ENCODE assay signal across 37 cellular contexts in genomic region chr11:41065432-41065831, GRCh38.
"Had no signal": no experiment of that assay in that cellular context is flagged by ENCODE, and none has a peak within 500 bp of the region (broad histone marks: within the 10 kb centered on the region; RNA-seq: fewer than 3 reads in every experiment).

No MANE protein-coding gene starts in this region.

- H3K36me3 Mint-ChIP-seq: activated naive CD4-positive, alpha-beta T cell treated with anti-CD3 and anti-CD28 coated beads, Interleukin-2, amount 10 ng/mL, durations not matched to agents 7 days and 5 days; activated naive CD4-positive, alpha-beta T cell treated with anti-CD3 and anti-CD28 coated beads, Interleukin-2, amount 50 U/mL, for 24 hours; activated naive CD8-positive, alpha-beta T cell; activated naive CD8-positive, alpha-beta T cell treated with anti-CD3 and anti-CD28 coated beads for 36 hours; activated naive CD8-positive, alpha-beta T cell treated with anti-CD3 and anti-CD28 coated beads, Interleukin-2, amount 10 ng/mL, durations not matched to agents 7 days and 5 days had no signal

- H3K4me1 ChIP-seq: adrenal gland, ascending aorta, body of pancreas, breast epithelium had no signal

- H3K9me3 ChIP-seq: ascending aorta, body of pancreas had no signal

- H3K36me3 ChIP-seq: adrenal gland, ascending aorta, brain microvascular endothelial cell, breast epithelium, cardiac muscle cell had no signal

- DNase-seq: activated effector memory CD4-positive, alpha-beta T cell treated with anti-CD3 and anti-CD28 coated beads, Interleukin-2, amount 50 U/mL, for 16 hours; activated effector memory CD4-positive, alpha-beta T cell treated with Interleukin-2 at 50 U/mL for 16 hours; activated gamma-delta T cell; activated gamma-delta T cell treated with Interleukin-2 at 50 U/mL for 16 hours; activated naive CD4-positive, alpha-beta T cell; activated naive CD4-positive, alpha-beta T cell treated with anti-CD3 and anti-CD28 coated beads for 36 hours; activated naive CD4-positive, alpha-beta T cell treated with anti-CD3 and anti-CD28 coated beads, Interleukin-2, amount 10 ng/mL, durations not matched to agents 7 days and 5 days; activated naive CD4-positive, alpha-beta T cell treated with anti-CD3 and anti-CD28 coated beads, Interleukin-2, amount 50 U/mL, for 16 hours; activated naive CD4-positive, alpha-beta T cell treated with Interleukin-2 at 50 U/mL for 16 hours; activated naive CD8-positive, alpha-beta T cell treated with anti-CD3 and anti-CD28 coated beads for 36 hours; activated naive CD8-positive, alpha-beta T cell treated with anti-CD3 and anti-CD28 coated beads, Interleukin-2, amount 10 ng/mL, durations not matched to agents 7 days and 5 days; activated naive CD8-positive, alpha-beta T cell treated with anti-CD3 and anti-CD28 coated beads, Interleukin-2, amount 50 U/mL, for 24 hours; activated T-cell treated with anti-CD3 and anti-CD28 coated beads, Interleukin-2, amount 50 U/mL, for 1 hour; activated T-cell treated with anti-CD3 and anti-CD28 coated beads, Interleukin-2, amount 50 U/mL, for 24 hours; activated T-cell treated with anti-CD3 and anti-CD28 coated beads, Interleukin-2, amount 50 U/mL, for 4 hours; activated T-cell treated with anti-CD3 and anti-CD28 coated beads, Interleukin-2, amount 50 U/mL, for 48 hours; activated T-cell treated with anti-CD3 and anti-CD28 coated beads, Interleukin-2, amount 50 U/mL, for 72 hours; adrenal gland; amniotic stem cell; amygdala; anterior cingulate cortex; body of pancreas; brain microvascular endothelial cell; caudate nucleus; central memory CD4-positive, alpha-beta T cell; cerebellar nuclear complex had no signal

- H3K4me1 Mint-ChIP-seq: activated naive CD4-positive, alpha-beta T cell treated with anti-CD3 and anti-CD28 coated beads, Interleukin-2, amount 10 ng/mL, durations not matched to agents 7 days and 5 days; activated naive CD4-positive, alpha-beta T cell treated with anti-CD3 and anti-CD28 coated beads, Interleukin-2, amount 50 U/mL, for 24 hours; activated naive CD8-positive, alpha-beta T cell treated with anti-CD3 and anti-CD28 coated beads for 36 hours; activated naive CD8-positive, alpha-beta T cell treated with anti-CD3 and anti-CD28 coated beads, Interleukin-2, amount 10 ng/mL, durations not matched to agents 7 days and 5 days; activated naive CD8-positive, alpha-beta T cell treated with anti-CD3 and anti-CD28 coated beads, Interleukin-2, amount 50 U/mL, for 24 hours; activated T-helper 17 cell treated with anti-CD3 and anti-CD28 coated beads, Interleukin-2, amount 50 U/mL, for 72 hours; brain; central memory CD8-positive, alpha-beta T cell had no signal

- H3K4me3 ChIP-seq: adrenal gland, ascending aorta, body of pancreas, breast epithelium, cardiac muscle cell had no signal

- H3K27ac ChIP-seq: adrenal gland, ascending aorta, body of pancreas, brain microvascular endothelial cell, breast epithelium, cardiac muscle cell had no signal

- H3K27ac Mint-ChIP-seq: activated naive CD4-positive, alpha-beta T cell treated with anti-CD3 and anti-CD28 coated beads for 36 hours; activated naive CD4-positive, alpha-beta T cell treated with anti-CD3 and anti-CD28 coated beads, Interleukin-2, amount 10 ng/mL, durations not matched to agents 7 days and 5 days; activated naive CD4-positive, alpha-beta T cell treated with anti-CD3 and anti-CD28 coated beads, Interleukin-2, amount 50 U/mL, for 24 hours; activated naive CD4-positive, alpha-beta T cell treated with anti-CD3 and anti-CD28 coated beads, Interleukin-2, amount 50 U/mL, for 72 hours; activated naive CD8-positive, alpha-beta T cell; activated naive CD8-positive, alpha-beta T cell treated with anti-CD3 and anti-CD28 coated beads for 36 hours; activated naive CD8-positive, alpha-beta T cell treated with anti-CD3 and anti-CD28 coated beads, Interleukin-2, amount 10 ng/mL, durations not matched to agents 7 days and 5 days; activated naive CD8-positive, alpha-beta T cell treated with anti-CD3 and anti-CD28 coated beads, Interleukin-2, amount 50 U/mL, for 24 hours; activated T-cell treated with anti-CD3 and anti-CD28 coated beads, Interleukin-2, amount 50 U/mL, for 24 hours; activated T-cell treated with anti-CD3 and anti-CD28 coated beads, Interleukin-2, amount 50 U/mL, for 72 hours; activated T-helper 1 cell treated with anti-CD3 and anti-CD28 coated beads, Interleukin-12 subunit alpha, Interleukin-12 subunit beta, Interleukin-2, Interleukin-4 antibody, amounts not matched to agents 30 ng/mL and 10 ng/mL and 1 ng/mL, durations not matched to agents 14 hours and 24 hours and 36 hours; activated T-helper 17 cell treated with anti-CD3 and anti-CD28 coated beads, Interleukin-2, amount 50 U/mL, for 72 hours; activated T-helper 2 cell treated with anti-CD3 and anti-CD28 coated beads, Interferon-gamma antibody, Interleukin-2, Interleukin-4, amounts not matched to agents 10 μg/mL and 5 μg/mL and 100 μg/mL, durations not matched to agents 14 hours and 24 hours and 36 hours; brain had no signal

- H3K27me3 Mint-ChIP-seq: activated naive CD4-positive, alpha-beta T cell treated with anti-CD3 and anti-CD28 coated beads, Interleukin-2, amount 10 ng/mL, durations not matched to agents 7 days and 5 days; activated naive CD4-positive, alpha-beta T cell treated with anti-CD3 and anti-CD28 coated beads, Interleukin-2, amount 50 U/mL, for 24 hours; activated naive CD8-positive, alpha-beta T cell; activated naive CD8-positive, alpha-beta T cell treated with anti-CD3 and anti-CD28 coated beads for 36 hours; activated naive CD8-positive, alpha-beta T cell treated with anti-CD3 and anti-CD28 coated beads, Interleukin-2, amount 10 ng/mL, durations not matched to agents 7 days and 5 days; activated naive CD8-positive, alpha-beta T cell treated with anti-CD3 and anti-CD28 coated beads, Interleukin-2, amount 50 U/mL, for 24 hours; activated T-cell treated with anti-CD3 and anti-CD28 coated beads, Interleukin-2, amount 50 U/mL, for 24 hours; activated T-helper 17 cell treated with anti-CD3 and anti-CD28 coated beads, Interleukin-2, amount 50 U/mL, for 72 hours; brain; central memory CD8-positive, alpha-beta T cell had no signal

- H3K4me3 Mint-ChIP-seq: activated naive CD4-positive, alpha-beta T cell treated with anti-CD3 and anti-CD28 coated beads for 36 hours; activated naive CD4-positive, alpha-beta T cell treated with anti-CD3 and anti-CD28 coated beads, Interleukin-2, amount 10 ng/mL, durations not matched to agents 7 days and 5 days; activated naive CD4-positive, alpha-beta T cell treated with anti-CD3 and anti-CD28 coated beads, Interleukin-2, amount 50 U/mL, for 24 hours; activated naive CD8-positive, alpha-beta T cell; activated naive CD8-positive, alpha-beta T cell treated with anti-CD3 and anti-CD28 coated beads for 36 hours; activated naive CD8-positive, alpha-beta T cell treated with anti-CD3 and anti-CD28 coated beads, Interleukin-2, amount 10 ng/mL, durations not matched to agents 7 days and 5 days; activated naive CD8-positive, alpha-beta T cell treated with anti-CD3 and anti-CD28 coated beads, Interleukin-2, amount 50 U/mL, for 24 hours; activated T-cell treated with anti-CD3 and anti-CD28 coated beads, Interleukin-2, amount 50 U/mL, for 24 hours; activated T-cell treated with anti-CD3 and anti-CD28 coated beads, Interleukin-2, amount 50 U/mL, for 4 hours; activated T-cell treated with anti-CD3 and anti-CD28 coated beads, Interleukin-2, amount 50 U/mL, for 72 hours; activated T-helper 1 cell treated with anti-CD3 and anti-CD28 coated beads, Interleukin-12 subunit alpha, Interleukin-12 subunit beta, Interleukin-2, Interleukin-4 antibody, amounts not matched to agents 30 ng/mL and 10 ng/mL and 1 ng/mL, durations not matched to agents 14 hours and 24 hours and 36 hours; activated T-helper 17 cell treated with anti-CD3 and anti-CD28 coated beads, Interleukin-2, amount 50 U/mL, for 72 hours; brain; central memory CD8-positive, alpha-beta T cell had no signal

- H3K27me3 ChIP-seq: adrenal gland, ascending aorta, body of pancreas, brain microvascular endothelial cell, breast epithelium, cardiac muscle cell had no signal
